Comparison of ENCODE assay signal across 8 cellular contexts in the genomic region with DNA sequence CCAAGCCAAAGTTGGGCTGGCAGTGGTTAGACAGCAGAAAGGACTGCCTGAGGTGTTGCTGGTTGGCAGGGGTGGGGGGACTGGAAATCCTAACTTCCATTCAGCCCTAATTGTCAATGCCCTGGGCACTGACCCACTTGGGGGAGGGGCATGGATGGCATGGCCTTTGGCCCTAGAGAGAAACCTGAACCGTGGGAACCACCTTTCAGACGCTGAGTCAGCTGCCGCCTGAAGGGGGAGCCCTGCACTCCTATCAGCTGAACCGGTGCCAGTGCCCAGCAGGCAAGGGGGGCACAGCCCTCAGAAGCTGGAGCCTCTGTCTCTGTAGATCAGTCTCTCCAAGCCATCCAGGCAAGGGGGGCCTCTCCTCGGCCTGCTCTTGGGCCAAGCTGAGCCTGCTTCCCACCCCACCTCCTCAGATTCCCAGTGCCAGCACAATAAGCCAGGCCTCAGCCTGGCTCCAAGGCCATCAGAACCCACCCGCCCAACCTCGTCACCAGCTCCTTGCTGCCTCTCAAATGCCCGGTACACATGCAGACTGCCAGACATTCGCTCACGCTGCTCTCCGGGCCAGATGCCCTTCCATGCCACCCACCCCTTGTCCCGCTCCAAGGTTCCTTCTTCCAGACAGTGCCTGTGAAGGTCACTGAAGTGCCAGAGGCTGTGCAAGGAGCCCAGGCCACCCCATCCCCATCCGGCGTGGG. TPM values are rescaled to one million over a fixed set of nuclear protein-coding genes. Genes with fewer than 3 reads are reported as not detected.
DNase-seq lines count a peak whose midpoint lies in the region; ATAC-seq and TF ChIP-seq lines count a peak whose summit lies in the region.

No MANE protein-coding gene starts in this region.

- peak overlapping the region in 1 of 3 experiments; percentile 79; a peak in 3 of 7 replicates for H3K27ac Mint-ChIP-seq in H9
- no peak overlapping the region for H3K27ac Mint-ChIP-seq in activated naive CD4-positive, alpha-beta T cell treated with anti-CD3 and anti-CD28 coated beads, Interleukin-2, amount 50 U/mL, for 72 hours

- H3K4ac ChIP-seq in H9 (ENCODE audit: low read depth, low read length), result no peak overlapping the region

- no peak overlapping the region for H3K14ac ChIP-seq in H9 (ENCODE audit: insufficient read depth, low read length)

- no peak overlapping the region for H3K9ac ChIP-seq in BLaER1
- H3K9ac ChIP-seq in H9 (ENCODE audit: extremely low read depth, insufficient read length, low read length), result no peak overlapping the region

- no peak for TF ChIP-seq POLR2A in gastrocnemius medialis (IDR thresholded peaks at IDR 0.05)

- no peaks in the 10 kb centered on the region; a peak in 1 of 7 replicates for H3K36me3 Mint-ChIP-seq in H9 (ENCODE audit: insufficient read depth in 1 of 3, low read depth in 3 of 3)
- no peaks in the 10 kb centered on the region for H3K36me3 Mint-ChIP-seq in activated naive CD4-positive, alpha-beta T cell treated with anti-CD3 and anti-CD28 coated beads, Interleukin-2, amount 50 U/mL, for 72 hours

- no peak overlapping the region for H2BK120ac ChIP-seq in H9 (ENCODE audit: low read depth, low read length, poor library complexity, severe bottlenecking)

- H3K4me2 ChIP-seq in BLaER1 (peak overlapping the region; percentile 85), H9 (ENCODE audit: insufficient read depth, insufficient read length, low read length) (no peak overlapping the region)

- ATAC-seq in RWPE2 (ENCODE audit: low read depth), result peak; percentile 55
- peak; percentile 54 to 80 for ATAC-seq in activated naive CD4-positive, alpha-beta T cell treated with anti-CD3 and anti-CD28 coated beads, Interleukin-2, amount 50 U/mL, for 72 hours
- ATAC-seq in gastrocnemius medialis, result peak in 1 of 2 donors; percentile 35
- ATAC-seq in HG02840 (IDR thresholded peaks at IDR 0.05; ENCODE audit: low FRiP score, unreplicated experiment), result no peak

- peaks cover 32% of the 10 kb centered on the region for H3K27me3 Mint-ChIP-seq in H9 (ENCODE audit: low read depth)

- no peak overlapping the region for H4K8ac ChIP-seq in H9 (replicated peaks; ENCODE audit: insufficient read length, low read depth, low read length)

- H3K27ac ChIP-seq in BLaER1 (0 out of 2 replicates have a peak overlapping the region, but pooled peaks have one; percentile 37), H9 (ENCODE audit: insufficient read length, low read depth, low read length) (no peak overlapping the region), RWPE2 (ENCODE audit: poor library complexity, severe bottlenecking) (peak overlapping the region; percentile 68), right atrium auricular region (peak overlapping the region; percentile 83 to 92), gastrocnemius medialis (peak overlapping the region; percentile 49 to 83 (median 66))

- no peak overlapping the region for H4K91ac ChIP-seq in H9 (ENCODE audit: insufficient read length, low read depth, low read length)

- intact Hi-C loops in gastrocnemius medialis (cut with DNase I; ENCODE audit: low total_unique reads), result no loop called here

- H2AFZ ChIP-seq in H9 (ENCODE audit: low read length), result no peak overlapping the region

- no peak overlapping the region for H3K4me3 ChIP-seq in BLaER1
- H3K4me3 ChIP-seq in RWPE2 (ENCODE audit: severe bottlenecking), result no peak overlapping the region
- peak overlapping the region in 1 of 2 donors; percentile 43 for H3K4me3 ChIP-seq in right atrium auricular region
- H3K4me3 ChIP-seq in gastrocnemius medialis, result no peak overlapping the region

- peaks cover 21 to 24% of the 10 kb centered on the region in 2 experiments for H3K4me1 Mint-ChIP-seq in H9

- in situ Hi-C loops in gastrocnemius medialis (cut with MboI; ENCODE audit: low sequenced_read_pairs in 4 of 4), result no loop called here

- H3K9me3 Mint-ChIP-seq in H9, result no peaks in the 10 kb centered on the region
- no peaks in the 10 kb centered on the region for H3K9me3 Mint-ChIP-seq in activated naive CD4-positive, alpha-beta T cell treated with anti-CD3 and anti-CD28 coated beads, Interleukin-2, amount 50 U/mL, for 72 hours

- H4K20me1 ChIP-seq in BLaER1 (no peaks in the 10 kb centered on the region), H9 (ENCODE audit: control insufficient read depth, insufficient read depth, insufficient read length) (no peaks in the 10 kb centered on the region)

- DNase-seq in H9 (peak; percentile 90), RWPE2 (ENCODE audit: low spot score) (no peak), right atrium auricular region (ENCODE audit: low spot score) (peak; percentile 65), gastrocnemius medialis (peak in 1 of 2 donors; percentile 31), KG1 (lab: John Stamatoyannopoulos, UW) (no peak)
- peak in 1 of 2 donors; percentile 60 for DNase-seq in activated naive CD4-positive, alpha-beta T cell treated with anti-CD3 and anti-CD28 coated beads, Interleukin-2, amount 50 U/mL, for 72 hours (ENCODE audit: low spot score in 2 of 2)

- H4K5ac ChIP-seq in H9 (ENCODE audit: insufficient read length, low read depth, low read length), result no peak overlapping the region

- H2AK5ac ChIP-seq in H9 (ENCODE audit: insufficient read length, low read length), result no peak overlapping the region

- H3K79me2 ChIP-seq in H9 (ENCODE audit: insufficient read depth, low read length), result no peaks in the 10 kb centered on the region

- no peaks in the 10 kb centered on the region for H3K79me1 ChIP-seq in H9 (ENCODE audit: insufficient read depth, low read depth, low read length, poor library complexity, severe bottlenecking)

- TF ChIP-seq CTCF in H9 (conservative IDR thresholded peaks at IDR 0.05) (peak; percentile 87), RWPE2 (IDR thresholded peaks at IDR 0.05; ENCODE audit: poor library complexity, severe bottlenecking) (peak; percentile 79), right atrium auricular region (IDR thresholded peaks at IDR 0.05) (peak; percentile 58 to 69), gastrocnemius medialis (IDR thresholded peaks at IDR 0.05 in 4 of 5, conservative IDR thresholded peaks at IDR 0.05 in 1 of 5) (peak; percentile 24 to 64 (median 50))

- no CpG with 5 or more reads among the region's 14 CpGs for WGBS in H9 (ENCODE audit: extremely low coverage, insufficient read length, low lambda C conversion rate)

- H3K4me3 Mint-ChIP-seq in H9, result peak overlapping the region; percentile 17 to 41; a peak in 3 of 5 replicates

- H3K23me2 ChIP-seq in H9 (ENCODE audit: insufficient read length, low read depth, low read length, poor library complexity, severe bottlenecking), result no peaks in the 10 kb centered on the region

- no peak overlapping the region for H2BK5ac ChIP-seq in H9 (ENCODE audit: insufficient read length, low read length)

- no peak overlapping the region for H2BK12ac ChIP-seq in H9 (ENCODE audit: insufficient read length, low read depth, low read length)

- H3T11ph ChIP-seq in H9 (ENCODE audit: low read length), result no peak overlapping the region

- H3K36me3 ChIP-seq in BLaER1, result peaks cover 11% of the 10 kb centered on the region; the same call in 1 of the 2 replicates
- H3K36me3 ChIP-seq in RWPE2 (ENCODE audit: low read depth), result peaks cover 46% of the 10 kb centered on the region
- peaks cover 41% of the 10 kb centered on the region for H3K36me3 ChIP-seq in right atrium auricular region
- no peaks in the 10 kb centered on the region for H3K36me3 ChIP-seq in gastrocnemius medialis

- no peak overlapping the region for H3K23ac ChIP-seq in H9 (ENCODE audit: insufficient read length, low read depth, low read length)

- H3K56ac ChIP-seq in H9 (ENCODE audit: insufficient read length, low read depth, low read length), result no peak overlapping the region

- no peak overlapping the region for H2BK15ac ChIP-seq in H9 (ENCODE audit: low read depth, low read length)

- H3K4me1 ChIP-seq in BLaER1, result peaks cover 82% of the 10 kb centered on the region
- no peaks in the 10 kb centered on the region for H3K4me1 ChIP-seq in H9 (ENCODE audit: insufficient read depth, low read length)
- H3K4me1 ChIP-seq in RWPE2 (ENCODE audit: insufficient read depth, poor library complexity, severe bottlenecking), result peaks cover 35% of the 10 kb centered on the region
- peaks cover 0 to 68% of the 10 kb centered on the region in 2 donors for H3K4me1 ChIP-seq in right atrium auricular region
- H3K4me1 ChIP-seq in gastrocnemius medialis, result peaks cover 23 to 25% of the 10 kb centered on the region in 2 donors

- no peak overlapping the region for H2BK20ac ChIP-seq in H9 (ENCODE audit: low read depth, low read length, poor library complexity, severe bottlenecking)

- H3K27me3 ChIP-seq in BLaER1 (peaks cover 27% of the 10 kb centered on the region), H9 (ENCODE audit: insufficient read depth, low read length) (no peaks in the 10 kb centered on the region), RWPE2 (ENCODE audit: insufficient read depth, poor library complexity, severe bottlenecking) (no peaks in the 10 kb centered on the region), right atrium auricular region (no peaks in the 10 kb centered on the region), gastrocnemius medialis (peaks cover 0 to 13% (median 6%) of the 10 kb centered on the region in 3 donors)

- H3K9me3 ChIP-seq in BLaER1, result no peaks in the 10 kb centered on the region
- H3K9me3 ChIP-seq in H9 (ENCODE audit: control insufficient read depth, low read depth, low read length), result no peaks in the 10 kb centered on the region
- H3K9me3 ChIP-seq in RWPE2 (ENCODE audit: severe bottlenecking), result no peaks in the 10 kb centered on the region
- H3K9me3 ChIP-seq in right atrium auricular region, result no peaks in the 10 kb centered on the region
- H3K9me3 ChIP-seq in gastrocnemius medialis, result no peaks in the 10 kb centered on the region

- H3K18ac ChIP-seq in H9 (ENCODE audit: insufficient read length, low read depth, low read length), result no peak overlapping the region

RNA-seq across cellular contexts. Expression of a gene that starts 11.6 kb away (rescaled TPM):
- total RNA-seq in H9 (2021) (2.5 TPM in 2 replicates), right atrium auricular region (100 to 1,000 TPM; 211 to 264 TPM), gastrocnemius medialis (100 to 1,000 TPM in 2 of 4 donors, 10 to 100 TPM in 2; 50.3 to 120 (median 105) TPM)
- not detected for total RNA-seq in activated naive CD4-positive, alpha-beta T cell treated with anti-CD3 and anti-CD28 coated beads, Interleukin-2, amount 50 U/mL, for 72 hours

RNA-seq across cellular contexts. Expression of a gene that starts 29.6 kb away (rescaled TPM):
- total RNA-seq in H9 (2021), result not detected in 2 replicates
- not detected for total RNA-seq in activated naive CD4-positive, alpha-beta T cell treated with anti-CD3 and anti-CD28 coated beads, Interleukin-2, amount 50 U/mL, for 72 hours
- total RNA-seq in right atrium auricular region, result under 1 TPM in 1 of 2 donors, not detected in 1; 0.43 TPM
- under 1 TPM in 1 of 4 donors, not detected in 3; 0.59 TPM for total RNA-seq in gastrocnemius medialis

RNA-seq across cellular contexts. Expression of a gene that starts 56.8 kb away (rescaled TPM):
- total RNA-seq in H9 (2021) (40.3 and 43.3 TPM in 2 replicates), right atrium auricular region (10 to 100 TPM; 42.9 to 66.8 TPM), gastrocnemius medialis (10 to 100 TPM; 29.5 to 53.1 (median 42.7) TPM)
- 10 to 100 TPM; 55.4 to 55.8 TPM for total RNA-seq in activated naive CD4-positive, alpha-beta T cell treated with anti-CD3 and anti-CD28 coated beads, Interleukin-2, amount 50 U/mL, for 72 hours

Comparison
In these comparisons a context has a peak if more than half of its experiments do, and no peak if none do; other contexts are left out.
1. DNase-seq: peak in H9 (single experiment) and right atrium auricular region (single experiment); none in RWPE2 (single experiment) and KG1 (single experiment).
2. RNA of a gene that starts 11.6 kb away (total RNA-seq): 211 to 264 TPM in right atrium auricular region and 50.3 to 120 TPM in gastrocnemius medialis; 2.5 TPM in H9 and not detected in activated naive CD4-positive, alpha-beta T cell treated with anti-CD3 and anti-CD28 coated beads, Interleukin-2, amount 50 U/mL, for 72 hours; every median in the first group is over 10 times any median in the second.
3. Peak in every context shown above with its lines, with median percentiles within 50 percentile points of each other: CTCF ChIP-seq.